ENCODE assay signal across 8 cellular contexts in genomic region chr12:6606331-6607131, GRCh38. TPM values are rescaled to one million over a fixed set of nuclear protein-coding genes. Genes with fewer than 3 reads are reported as not detected.
A peak's percentile ranks its signal among the peaks of the same experiment; 100 is the strongest.
DNase-seq lines count a peak whose midpoint lies in the region; ATAC-seq, FAIRE-seq and TF ChIP-seq lines count a peak whose summit lies in the region.

No MANE protein-coding gene starts in this region.

- H3K36me3 ChIP-seq in OCI-LY3 (replicated peaks; ENCODE audit: low read depth, low read length) (peaks cover 41% of the 10 kb centered on the region), tibial nerve (peaks cover 3 to 10% (median 8%) of the 10 kb centered on the region in 3 donors)

- H3K27me3 ChIP-seq in OCI-LY3 (ENCODE audit: low read depth, low read length), result no peaks in the 10 kb centered on the region
- no peaks in the 10 kb centered on the region for H3K27me3 ChIP-seq in tibial nerve

- H3K9me3 ChIP-seq in OCI-LY3 (ENCODE audit: insufficient read depth, low read length) (no peaks in the 10 kb centered on the region), tibial nerve (peaks cover 0 to 7% (median 0%) of the 10 kb centered on the region in 4 donors)

- peak; percentile 80 for FAIRE-seq in GM12891 (lab: Jason Lieb, UNC)

- H3K4me3 ChIP-seq in OCI-LY3 (ENCODE audit: low read length) (peak overlapping the region; percentile 95), fibroblast of villous mesenchyme (ENCODE audit: low read depth, low read length) (peak overlapping the region; percentile 95), tibial nerve (peak overlapping the region; percentile 89 to 95 (median 92))

- peaks cover 36% of the 10 kb centered on the region for H3K36me3 Mint-ChIP-seq in nephron progenitor cell (ENCODE audit: low read depth)

- H2AFZ ChIP-seq in OCI-LY3 (ENCODE audit: low read depth, low read length), result no peak overlapping the region

- peak overlapping the region; percentile 55 for H3K27ac ChIP-seq in OCI-LY3 (ENCODE audit: low read length)
- peak overlapping the region; percentile 96 to 100 (median 96) for H3K27ac ChIP-seq in tibial nerve

- peaks cover 26% of the 10 kb centered on the region for H3K4me1 ChIP-seq in OCI-LY3 (ENCODE audit: low read length)
- H3K4me1 ChIP-seq in tibial nerve, result peaks cover 3 to 56% (median 41%) of the 10 kb centered on the region in 4 donors

- TF ChIP-seq EP300 in tibial nerve (IDR thresholded peaks at IDR 0.05), result peak in 1 of 2 donors; percentile 41

- 1% methylated on average over 44 of the region's 70 CpGs; no CpG with 5 or more reads in 1 of the 2 donors for WGBS in tibial nerve, 2 donors

- H3K27me3 Mint-ChIP-seq in nephron progenitor cell (ENCODE audit: low read depth, poor library complexity), result no peaks in the 10 kb centered on the region

- peaks cover 46% of the 10 kb centered on the region for H3K79me2 ChIP-seq in OCI-LY3 (ENCODE audit: low read length)

- peaks cover 50% of the 10 kb centered on the region for H3K4me1 Mint-ChIP-seq in nephron progenitor cell

- no peak for DNase-seq in GM12891 (ENCODE audit: insufficient read length, low spot score)
- peak; percentile 49 for DNase-seq in activated T-helper 9 cell treated with anti-CD3 and anti-CD28 coated beads, Interleukin-2, amount 50 U/mL, for 16 hours (ENCODE audit: low read depth)
- peak; percentile 51 for DNase-seq in fibroblast of villous mesenchyme (ENCODE audit: low read depth)
- DNase-seq in nephron progenitor cell, result peak; percentile 69
- peak; percentile 43 to 67 for DNase-seq in tibial nerve (ENCODE audit: low spot score in 2 of 2)
- DNase-seq in inferior parietal cortex (ENCODE audit: extremely low spot score), result no peak

- H3K9me3 Mint-ChIP-seq in nephron progenitor cell, result no peaks in the 10 kb centered on the region

- peak overlapping the region; percentile 92 for H3K9ac ChIP-seq in OCI-LY3 (ENCODE audit: low read length)

- no peak for ATAC-seq in GM18907 (IDR thresholded peaks at IDR 0.05; ENCODE audit: unreplicated experiment)

- no peak for TF ChIP-seq CTCF in OCI-LY3 (IDR thresholded peaks at IDR 0.05; ENCODE audit: low read depth, low read length)
- no peak for TF ChIP-seq CTCF in fibroblast of villous mesenchyme (IDR thresholded peaks at IDR 0.05; ENCODE audit: insufficient read depth, low read depth, low read length)
- TF ChIP-seq CTCF in nephron progenitor cell (IDR thresholded peaks at IDR 0.05), result no peak
- TF ChIP-seq CTCF in tibial nerve (IDR thresholded peaks at IDR 0.05), result no peak

- no peak overlapping the region for H3K4me3 Mint-ChIP-seq in nephron progenitor cell

- H3K27ac Mint-ChIP-seq in nephron progenitor cell, result no peak overlapping the region

- H3K4me2 ChIP-seq in OCI-LY3 (ENCODE audit: low read length), result peak overlapping the region; percentile 98

- TF ChIP-seq POLR2A in GM12891 (IDR thresholded peaks at IDR 0.05; ENCODE audit: low read depth, low read length) (no peak), tibial nerve (IDR thresholded peaks at IDR 0.05) (no peak)

- peaks cover 28% of the 10 kb centered on the region for H4K20me1 ChIP-seq in OCI-LY3 (ENCODE audit: insufficient read depth, low read length)

TF ChIP-seq in GM12891, 5 proteins besides CTCF, POLR2A, EP300 and RAD21:
- TF ChIP-seq TAF1 (IDR thresholded peaks at IDR 0.05; ENCODE audit: low read depth, low read length), result no peak

RNA-seq across cellular contexts. Expression of gene CHD4, which starts 0.6 kb away (rescaled TPM):
- polyA plus RNA-seq in GM12891 (2012; ENCODE audit: low read depth, missing spikeins), result 101 TPM
- 231 and 240 TPM in 2 replicates for total RNA-seq in fibroblast of villous mesenchyme
- total RNA-seq in tibial nerve, result 100 to 1,000 TPM; 192 to 256 (median 242) TPM

RNA-seq across cellular contexts. Expression of gene LPAR5, which starts 29.2 kb away (rescaled TPM):
- 2.9 TPM for polyA plus RNA-seq in GM12891 (2012; ENCODE audit: low read depth, missing spikeins)
- not detected in 2 replicates for total RNA-seq in fibroblast of villous mesenchyme
- total RNA-seq in tibial nerve, result 10 to 100 TPM in 1 of 4 donors, 1 to 10 TPM in 3; 1.8 to 11.4 (median 3.2) TPM

RNA-seq across cellular contexts. Expression of gene NOP2, which starts 38.4 kb away (rescaled TPM):
- 56.8 TPM for polyA plus RNA-seq in GM12891 (2012; ENCODE audit: low read depth, missing spikeins)
- 25.4 and 26.8 TPM in 2 replicates for total RNA-seq in fibroblast of villous mesenchyme
- 10 to 100 TPM; 16.1 to 30.9 (median 24.3) TPM for total RNA-seq in tibial nerve

RNA-seq across cellular contexts. Expression of gene ACRBP, which starts 40.7 kb away (rescaled TPM):
- 0.87 TPM for polyA plus RNA-seq in GM12891 (2012; ENCODE audit: low read depth, missing spikeins)
- total RNA-seq in fibroblast of villous mesenchyme, result 0.64 TPM in 1 of 2 replicates, not detected in the other
- 1 to 10 TPM in 3 of 4 donors, under 1 TPM in 1; 0.30 to 2.4 (median 2.0) TPM for total RNA-seq in tibial nerve

RNA-seq across cellular contexts. Expression of gene IFFO1, which starts 50.7 kb away (rescaled TPM):
- polyA plus RNA-seq in GM12891 (2012; ENCODE audit: low read depth, missing spikeins), result 9.9 TPM
- total RNA-seq in fibroblast of villous mesenchyme (9.9 and 11.9 TPM in 2 replicates), tibial nerve (10 to 100 TPM; 44.6 to 58.6 (median 55.3) TPM)

Comparison
In these comparisons a context has a peak if more than half of its experiments do, and no peak if none do; other contexts are left out.
1. DNase-seq: peak in activated T-helper 9 cell treated with anti-CD3 and anti-CD28 coated beads, Interleukin-2, amount 50 U/mL, for 16 hours (single experiment), fibroblast of villous mesenchyme (single experiment), nephron progenitor cell (single experiment) and tibial nerve (2 of 2); none in GM12891 (single experiment) and inferior parietal cortex (single experiment).
2. Peak in every context shown above with its lines, with median percentiles within 50 percentile points of each other: H3K4me3 ChIP-seq.